Comparison of ENCODE assay signal across 2 cellular contexts in genomic region chr3:16883726-16884083, GRCh38.
TF ChIP-seq lines count a peak whose summit lies in the region.

No MANE protein-coding gene starts in this region.

TF ChIP-seq in IMR-90, 13 proteins besides CTCF, POLR2A, EP300 and RAD21 (continued from another document):
- TF ChIP-seq MAZ (IDR thresholded peaks at IDR 0.05; ENCODE audit: borderline replicate concordance, low read depth, low read length) = no peak

TF ChIP-seq in neural cell, 6 proteins besides CTCF, POLR2A, EP300 and RAD21 (continued from another document):
- TF ChIP-seq MXI1 (conservative IDR thresholded peaks at IDR 0.05; ENCODE audit: poor library complexity, severe bottlenecking) = no peak
- TF ChIP-seq TAF1 (IDR thresholded peaks at IDR 0.05; ENCODE audit: low read depth) = no peak
